In genomic region chr6:140071601-140072062, GRCh38 we compare ENCODE assay signal across 1 cellular context.
A peak's percentile ranks its signal among the peaks of the same experiment; 100 is the strongest.
TF ChIP-seq lines count a peak whose summit lies in the region.

No MANE protein-coding gene starts in this region.

TF ChIP-seq in SK-N-SH, 30 proteins besides CTCF, POLR2A, EP300 and RAD21 (continued from another document):
- TF ChIP-seq PBX3 (IDR thresholded peaks at IDR 0.05) (peak; percentile 77), ELF1 (IDR thresholded peaks at IDR 0.05) (0 out of 2 replicates have a peak, but pooled peaks have one; percentile 16), FOXM1 (IDR thresholded peaks at IDR 0.05; ENCODE audit: low read depth) (peak; percentile 92), JUND (IDR thresholded peaks at IDR 0.05) (peak; percentile 90), NRF1 (IDR thresholded peaks at IDR 0.05; ENCODE audit: low read depth, low read length) (no peak), MEF2A (IDR thresholded peaks at IDR 0.05; ENCODE audit: borderline replicate concordance, low read depth) (peak; percentile 91; the same call in 1 of the 2 replicates), SMC3 (IDR thresholded peaks at IDR 0.05; ENCODE audit: low read depth, low read length) (peak; percentile 7; the same call in 1 of the 2 replicates), POLR2AphosphoS5 (IDR thresholded peaks at IDR 0.05; ENCODE audit: low read depth, low read length) (peak; percentile 40; the same call in 1 of the 2 replicates), TCF12 (IDR thresholded peaks at IDR 0.05) (peak; percentile 77), NFIC (IDR thresholded peaks at IDR 0.05; ENCODE audit: borderline replicate concordance) (peak; percentile 62)
- TF ChIP-seq, protein P1, sequence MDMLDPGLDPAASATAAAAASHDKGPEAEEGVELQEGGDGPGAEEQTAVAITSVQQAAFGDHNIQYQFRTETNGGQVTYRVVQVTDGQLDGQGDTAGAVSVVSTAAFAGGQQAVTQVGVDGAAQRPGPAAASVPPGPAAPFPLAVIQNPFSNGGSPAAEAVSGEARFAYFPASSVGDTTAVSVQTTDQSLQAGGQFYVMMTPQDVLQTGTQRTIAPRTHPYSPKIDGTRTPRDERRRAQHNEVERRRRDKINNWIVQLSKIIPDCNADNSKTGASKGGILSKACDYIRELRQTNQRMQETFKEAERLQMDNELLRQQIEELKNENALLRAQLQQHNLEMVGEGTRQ (IDR thresholded peaks at IDR 0.05; ENCODE audit: borderline replicate concordance, low read depth, low read length): no peak
